In the genomic region with DNA sequence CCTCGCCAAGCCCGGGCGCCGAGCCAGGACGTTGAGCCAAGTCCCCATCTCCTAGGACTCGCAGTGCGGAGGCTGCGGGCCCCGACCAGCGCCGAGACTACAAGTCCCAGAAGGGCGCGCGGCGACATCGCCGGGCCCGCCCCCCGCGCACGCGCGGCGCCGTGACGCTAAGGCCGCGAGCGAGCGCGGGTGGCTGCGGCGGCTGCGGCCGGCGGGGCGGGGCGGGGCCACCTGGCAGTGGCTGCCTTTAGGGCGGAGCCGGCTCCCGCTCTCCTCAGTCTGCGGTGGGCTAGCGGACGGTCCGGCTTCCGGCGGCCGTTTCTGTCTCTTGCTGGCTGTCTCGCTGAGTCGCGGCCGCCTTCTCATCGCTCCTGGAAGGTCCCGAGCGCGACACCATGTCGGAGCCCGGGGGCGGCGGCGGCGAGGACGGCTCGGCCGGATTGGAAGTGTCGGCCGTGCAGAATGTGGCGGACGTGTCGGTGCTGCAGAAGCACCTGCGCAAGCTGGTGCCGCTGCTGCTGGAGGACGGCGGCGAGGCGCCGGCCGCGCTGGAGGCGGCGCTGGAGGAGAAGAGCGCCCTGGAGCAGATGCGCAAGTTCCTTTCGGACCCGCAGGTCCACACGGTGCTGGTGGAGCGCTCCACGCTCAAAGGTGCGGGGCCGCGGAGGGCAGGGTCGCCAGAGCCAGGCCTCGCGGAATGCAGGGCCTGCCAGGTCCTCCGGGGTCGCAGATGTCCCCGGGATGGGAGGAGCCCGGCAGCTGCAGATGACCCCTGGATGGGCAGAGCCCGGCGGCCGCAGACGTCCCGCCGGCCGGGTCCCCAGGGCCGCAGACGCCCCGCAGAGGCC, we compare ENCODE assay signal across 1 cellular context.
TF ChIP-seq lines count a peak whose summit lies in the region.

A gene (plus strand): TSS at position 277 of the 848 bp plus-strand sequence. CDS start 119 bp downstream, at position 396.

TF ChIP-seq in SK-N-SH, 30 proteins besides CTCF, POLR2A, EP300 and RAD21 (continued from another document):
- TF ChIP-seq NRF1 (IDR thresholded peaks at IDR 0.05; ENCODE audit: low read depth, low read length) (peak; percentile 85), GABPA (IDR thresholded peaks at IDR 0.05; ENCODE audit: low read depth) (0 out of 2 replicates have a peak, but pooled peaks have one; percentile 24), NFIC (IDR thresholded peaks at IDR 0.05; ENCODE audit: borderline replicate concordance) (peak; percentile 95), TAF1 (IDR thresholded peaks at IDR 0.05; ENCODE audit: borderline replicate concordance, low read depth, low read length) (peak; percentile 90), SIN3A (IDR thresholded peaks at IDR 0.05; ENCODE audit: borderline replicate concordance, low read depth, low read length) (peak; percentile 47; the same call in 1 of the 2 replicates)
- TF ChIP-seq, protein P1, sequence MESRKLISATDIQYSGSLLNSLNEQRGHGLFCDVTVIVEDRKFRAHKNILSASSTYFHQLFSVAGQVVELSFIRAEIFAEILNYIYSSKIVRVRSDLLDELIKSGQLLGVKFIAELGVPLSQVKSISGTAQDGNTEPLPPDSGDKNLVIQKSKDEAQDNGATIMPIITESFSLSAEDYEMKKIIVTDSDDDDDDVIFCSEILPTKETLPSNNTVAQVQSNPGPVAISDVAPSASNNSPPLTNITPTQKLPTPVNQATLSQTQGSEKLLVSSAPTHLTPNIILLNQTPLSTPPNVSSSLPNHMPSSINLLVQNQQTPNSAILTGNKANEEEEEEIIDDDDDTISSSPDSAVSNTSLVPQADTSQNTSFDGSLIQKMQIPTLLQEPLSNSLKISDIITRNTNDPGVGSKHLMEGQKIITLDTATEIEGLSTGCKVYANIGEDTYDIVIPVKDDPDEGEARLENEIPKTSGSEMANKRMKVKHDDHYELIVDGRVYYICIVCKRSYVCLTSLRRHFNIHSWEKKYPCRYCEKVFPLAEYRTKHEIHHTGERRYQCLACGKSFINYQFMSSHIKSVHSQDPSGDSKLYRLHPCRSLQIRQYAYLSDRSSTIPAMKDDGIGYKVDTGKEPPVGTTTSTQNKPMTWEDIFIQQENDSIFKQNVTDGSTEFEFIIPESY (IDR thresholded peaks at IDR 0.05; ENCODE audit: borderline replicate concordance, low read depth): no peak
